In the genomic region with DNA sequence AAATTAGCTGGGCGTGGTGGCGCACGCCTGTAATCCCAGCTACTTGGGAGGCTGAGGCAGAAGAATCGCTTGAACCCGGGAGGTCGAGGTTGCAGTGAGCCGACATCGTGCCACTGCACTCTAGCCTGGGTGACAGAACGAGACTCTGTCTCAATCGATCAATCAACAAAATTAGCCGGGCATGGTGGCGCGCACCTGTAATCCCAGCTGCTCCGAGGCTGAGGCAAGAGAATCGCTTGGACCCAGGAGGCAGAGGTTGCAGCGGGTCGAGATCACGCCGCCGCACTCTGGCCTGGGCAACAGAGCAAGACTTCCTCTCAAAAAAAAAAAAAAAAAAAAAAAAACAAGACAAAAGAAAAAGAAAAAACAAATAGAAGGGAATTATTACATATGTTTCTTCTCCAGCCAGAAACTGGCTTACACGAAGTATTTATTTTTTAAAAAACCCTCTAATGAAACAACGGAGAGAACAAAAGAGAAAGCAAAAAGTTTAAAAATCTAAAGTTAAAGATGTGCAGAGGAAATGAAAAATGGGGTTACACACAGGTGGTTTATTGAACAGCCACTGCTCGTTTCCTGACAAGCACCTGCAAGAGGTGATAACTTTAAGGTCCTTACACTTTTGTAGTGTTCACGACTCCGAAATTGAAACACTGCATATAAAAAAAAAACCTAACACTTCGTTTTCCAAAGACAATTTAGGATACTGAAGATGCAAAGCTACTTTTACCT, we compare ENCODE assay signal across 8 cellular contexts. TPM values are rescaled to one million over a fixed set of nuclear protein-coding genes. Genes with fewer than 3 reads are reported as not detected.
DNase-seq lines count a peak whose midpoint lies in the region; ATAC-seq, FAIRE-seq and TF ChIP-seq lines count a peak whose summit lies in the region.

No MANE protein-coding gene starts in this region.

- H3K79me2 ChIP-seq in SU-DHL-6 (ENCODE audit: insufficient read depth, low read length) (peaks cover 56% of the 10 kb centered on the region), H1 (ENCODE audit: control insufficient read depth in 1 of 2, insufficient read depth in 2 of 2, low read length in 2 of 2) (peaks cover 4 to 15% of the 10 kb centered on the region in 2 experiments; a peak in 2 of 4 replicates)

- no peaks in the 10 kb centered on the region for H3K27me3 ChIP-seq in SU-DHL-6 (ENCODE audit: low read length)
- no peaks in the 10 kb centered on the region for H3K27me3 ChIP-seq in H1 (replicated peaks in 1 of 4; ENCODE audit: control insufficient read depth in 3 of 4, extremely low read depth in 1 of 4, insufficient read depth in 3 of 4, low read length in 3 of 4)
- H3K27me3 ChIP-seq in ovary: peaks cover 3% of the 10 kb centered on the region

- no peak overlapping the region for H3K23ac ChIP-seq in H1 (ENCODE audit: insufficient read length)

- WGBS in H1 (ENCODE audit: extremely low coverage in 1 of 2, insufficient coverage in 1 of 2, insufficient read length in 1 of 2, insufficient replicate concordance in 2 of 2, low coverage in 1 of 2, low lambda C conversion rate in 2 of 2, missing lambda C conversion rate in 1 of 2), 2 experiments: 93% methylated on average over 26 of the region's 26 CpGs; no CpG with 5 or more reads in 1 of the 2 experiments
- WGBS in ovary, 3 donors: 72 to 77% (median 73%) methylated on average over 26 of the region's 26 CpGs

- H4K20me1 ChIP-seq in SU-DHL-6 (ENCODE audit: low read depth, low read length) (no peaks in the 10 kb centered on the region), H1 (replicated peaks in 1 of 2; ENCODE audit: control insufficient read depth in 1 of 2, insufficient read depth in 2 of 2, low read length in 2 of 2) (no peaks in the 10 kb centered on the region)

- no peak overlapping the region for H3K14ac ChIP-seq in H1 (ENCODE audit: insufficient read length)

- H3K9ac ChIP-seq in SU-DHL-6 (ENCODE audit: low read length) (peak overlapping the region; percentile 98), H1 (replicated peaks in 1 of 4; ENCODE audit: extremely low read depth in 1 of 4, low read depth in 3 of 4, low read length in 3 of 4) (no peak overlapping the region)

- POLR2A ChIA-PET in H1 (lab: Charles Lee; ENCODE audit: partially characterized antibody): interaction anchor here (0.7 to 3.1 kb wide), 5 partner anchors 8 to 73 kb away, joined by 3 to 15 read pairs (median 4); no protein-coding TSS in a partner anchor

- no peak overlapping the region for H2BK5ac ChIP-seq in H1 (ENCODE audit: low read depth, low read length)

- TF ChIP-seq EP300 in H1 (IDR thresholded peaks at IDR 0.05; ENCODE audit: borderline replicate concordance in 1 of 2, low read depth in 2 of 2, low read length in 2 of 2) (no peak), ovary (IDR thresholded peaks at IDR 0.05) (no peak)

- no peak overlapping the region for H2BK120ac ChIP-seq in H1 (replicated peaks; ENCODE audit: low read depth, low read length)

- no peak overlapping the region for H2AK5ac ChIP-seq in H1 (ENCODE audit: low read depth, low read length)

- no peak overlapping the region for H4K91ac ChIP-seq in H1 (replicated peaks; ENCODE audit: insufficient read length, low read length)

- ATAC-seq in HG02623 (IDR thresholded peaks at IDR 0.05; ENCODE audit: unreplicated experiment) (no peak), HG03521 (IDR thresholded peaks at IDR 0.05; ENCODE audit: unreplicated experiment) (no peak)

- no peak for FAIRE-seq in GM12891 (lab: Jason Lieb, UNC)
- no peak for FAIRE-seq in H1 (lab: Jason Lieb, UNC)

- no peak overlapping the region for H2BK15ac ChIP-seq in H1 (ENCODE audit: low read length)

- peaks cover 36% of the 10 kb centered on the region for H3F3A ChIP-seq in SU-DHL-6 (ENCODE audit: insufficient read depth)

- H3K79me1 ChIP-seq in H1 (ENCODE audit: low read depth, low read length): no peaks in the 10 kb centered on the region; the same call in 1 of the 2 replicates

- H3K4me2 ChIP-seq in SU-DHL-6 (ENCODE audit: low read depth, low read length, poor library complexity, severe bottlenecking) (peak overlapping the region; percentile 94), H1 (ENCODE audit: insufficient read depth in 1 of 2, low read depth in 2 of 2, low read length in 2 of 2) (peak overlapping the region; percentile 62 to 72)

- H3K9me3 ChIP-seq in SU-DHL-6 (ENCODE audit: insufficient read depth, low read length) (no peaks in the 10 kb centered on the region), H1 (ENCODE audit: insufficient read depth in 2 of 2, low read depth in 1 of 2, low read length in 1 of 2) (no peaks in the 10 kb centered on the region), ovary (no peaks in the 10 kb centered on the region)

- no peak for DNase-seq in GM12891 (ENCODE audit: insufficient read length, low spot score)
- no peak for DNase-seq in H1 (ENCODE audit: low read depth in 1 of 2, low spot score in 2 of 2)
- DNase-seq in ovary: peak in 2 of 5 donors; percentile 18 to 22
- DNase-seq in kidney glomerular epithelial cell (lab: John Stamatoyannopoulos, UW): no peak
- DNase-seq in stimulated activated CD4-positive, alpha-beta T cell treated with anti-CD3 and anti-CD28 coated beads, Interleukin-2, amount 100 ng/mL, for 48 hours: no peak

- intact Hi-C loops in ovary (cut with DNase I): no loop called here

- TF ChIP-seq POLR2A in GM12891 (IDR thresholded peaks at IDR 0.05; ENCODE audit: low read depth, low read length): no peak
- no peak for TF ChIP-seq POLR2A in H1 (IDR thresholded peaks at IDR 0.05; ENCODE audit: control extremely low read depth in 1 of 2, low read depth in 2 of 2, low read length in 2 of 2)
- TF ChIP-seq POLR2A in ovary (IDR thresholded peaks at IDR 0.05): no peak

- TF ChIP-seq RAD21 in H1 (IDR thresholded peaks at IDR 0.05 in 1 of 2, conservative IDR thresholded peaks at IDR 0.05 in 1 of 2; ENCODE audit: low read depth in 2 of 2, low read length in 2 of 2): no peak

- H3K36me3 ChIP-seq in SU-DHL-6 (ENCODE audit: low read length): peaks cover 11% of the 10 kb centered on the region; the same call in 1 of the 2 replicates
- H3K36me3 ChIP-seq in H1 (ENCODE audit: control insufficient read depth in 2 of 4, insufficient read depth in 4 of 4, low read length in 3 of 4): peaks cover 0 to 7% (median 0%) of the 10 kb centered on the region in 4 experiments; a peak in 1 of 8 replicates
- no peaks in the 10 kb centered on the region for H3K36me3 ChIP-seq in ovary

- H4K8ac ChIP-seq in H1 (ENCODE audit: extremely low read depth, insufficient read depth, low read length): no peak overlapping the region

- no peak overlapping the region for H2BK12ac ChIP-seq in H1 (ENCODE audit: low read depth, low read length)

- H3K18ac ChIP-seq in H1 (ENCODE audit: extremely low read depth, low read length): no peak overlapping the region

- H3K4me1 ChIP-seq in H1 (replicated peaks in 1 of 4; ENCODE audit: control insufficient read depth in 3 of 4, insufficient read depth in 4 of 4, low read length in 3 of 4): peaks cover 0 to 5% (median 3%) of the 10 kb centered on the region in 4 experiments; a peak in 3 of 7 replicates
- peaks cover 3% of the 10 kb centered on the region for H3K4me1 ChIP-seq in ovary (ENCODE audit: insufficient read depth)

- H3K9me2 ChIP-seq in SU-DHL-6 (replicated peaks; ENCODE audit: insufficient read depth, low read length): no peaks in the 10 kb centered on the region

- no peaks in the 10 kb centered on the region for H3K23me2 ChIP-seq in H1 (ENCODE audit: low read depth, low read length)

- CTCF ChIA-PET in H1 (lab: Charles Lee; ENCODE audit: partially characterized antibody): interaction anchor here (0.6 to 3.2 kb wide), 4 partner anchors 29 to 102 kb away, joined by 3 to 9 read pairs (median 5); no protein-coding TSS in a partner anchor

- H3K56ac ChIP-seq in H1 (replicated peaks; ENCODE audit: insufficient read length, low read depth, low read length): no peak overlapping the region

- no peak overlapping the region for H4K5ac ChIP-seq in H1 (ENCODE audit: insufficient read length, low read depth, low read length)

- H2BK20ac ChIP-seq in H1 (ENCODE audit: low read length): no peak overlapping the region

- H3K27ac ChIP-seq in SU-DHL-6 (ENCODE audit: low read depth, low read length) (peak overlapping the region; percentile 96), H1 (ENCODE audit: low read depth, low read length) (no peak overlapping the region), ovary (no peak overlapping the region)

- TF ChIP-seq CTCF in SU-DHL-6 (IDR thresholded peaks at IDR 0.05; ENCODE audit: insufficient read depth, low read length, poor library complexity, severe bottlenecking): no peak
- no peak for TF ChIP-seq CTCF in H1 (IDR thresholded peaks at IDR 0.05; ENCODE audit: control extremely low read depth in 1 of 3, insufficient read depth in 1 of 3, low read depth in 1 of 3, low read length in 3 of 3)
- TF ChIP-seq CTCF in ovary (IDR thresholded peaks at IDR 0.05): no peak

- H3K4ac ChIP-seq in H1 (replicated peaks; ENCODE audit: insufficient read length, low read depth, low read length): no peak overlapping the region

- H3K4me3 ChIP-seq in SU-DHL-6 (ENCODE audit: insufficient read depth, low read length, poor library complexity, severe bottlenecking): peak overlapping the region; percentile 73
- peak overlapping the region; percentile 63 to 93 (median 79); a peak in 5 of 8 replicates for H3K4me3 ChIP-seq in H1 (ENCODE audit: extremely low read depth in 1 of 4, insufficient read depth in 2 of 4, low read depth in 3 of 4, low read length in 4 of 4)
- peak overlapping the region; percentile 77 for H3K4me3 ChIP-seq in ovary

- H2AFZ ChIP-seq in SU-DHL-6 (ENCODE audit: low read depth, low read length, severe bottlenecking) (no peak overlapping the region), H1 (ENCODE audit: low read length) (no peak overlapping the region)

RNA-seq across cellular contexts. Expression of a gene that starts 1.4 kb away (rescaled TPM):
- 12.5 TPM for polyA plus RNA-seq in GM12891 (2012; ENCODE audit: low read depth, missing spikeins)
- 28.6 and 31.7 TPM in 2 replicates for total RNA-seq in H1 (2021; fragmentation: NEBNext Ultra II Directional; extraction: Animal tissue kit (Norgen Biotek cat#: 25700))
- polyA plus RNA-seq in H1 (2011; rRNA removed): 7.4 and 7.7 TPM in 2 replicates
- 8.7 TPM for polyA plus RNA-seq in H1 (2011; cell fraction: cytosol; rRNA removed)
- polyA plus RNA-seq in H1 (2011; cell fraction: nucleus; rRNA removed): 15.1 TPM
- polyA plus RNA-seq in H1 (2012, experiment 1 of 2): 12.9 to 18.6 TPM (median 13.7 TPM) in 4 replicates
- 1.0 TPM for polyA plus RNA-seq in H1 (2012, experiment 2 of 2)
- 14.3 TPM for polyA plus RNA-seq in H1 (2013, experiment 1 of 2)
- polyA plus RNA-seq in H1 (2013, experiment 2 of 2): 13.9 TPM
- 33.8 and 43.6 TPM in 2 replicates for polyA minus RNA-seq in H1 (2011; rRNA and poly(A)+ RNA removed)
- 8.2 TPM for polyA minus RNA-seq in H1 (2011; cell fraction: cytosol; rRNA and poly(A)+ RNA removed)
- 23.0 TPM for polyA minus RNA-seq in H1 (2011; cell fraction: nucleus; rRNA and poly(A)+ RNA removed)
- total RNA-seq in ovary: 10 to 100 TPM; 16.8 to 40.0 (median 31.1) TPM
- polyA plus RNA-seq in ovary: 10 to 100 TPM; 10.9 to 37.1 TPM

RNA-seq across cellular contexts. Expression of a gene that starts 35.4 kb away (rescaled TPM):
- polyA plus RNA-seq in GM12891 (2012; ENCODE audit: low read depth, missing spikeins): 10.8 TPM
- total RNA-seq in H1 (2021; fragmentation: NEBNext Ultra II Directional; extraction: Animal tissue kit (Norgen Biotek cat#: 25700)): 45.9 and 47.4 TPM in 2 replicates
- polyA plus RNA-seq in H1 (2011; rRNA removed) (7.4 and 10.0 TPM in 2 replicates), ovary (10 to 100 TPM in 1 of 2 donors, 1 to 10 TPM in 1; 8.8 to 14.9 TPM)
- 12.3 TPM for polyA plus RNA-seq in H1 (2011; cell fraction: cytosol; rRNA removed)
- 12.7 TPM for polyA plus RNA-seq in H1 (2011; cell fraction: nucleus; rRNA removed)
- polyA plus RNA-seq in H1 (2012, experiment 1 of 2): 15.0 to 29.0 TPM (median 18.3 TPM) in 4 replicates
- 1.1 TPM for polyA plus RNA-seq in H1 (2012, experiment 2 of 2)
- 40.2 TPM for polyA plus RNA-seq in H1 (2013, experiment 1 of 2)
- polyA plus RNA-seq in H1 (2013, experiment 2 of 2): 41.0 TPM
- polyA minus RNA-seq in H1 (2011; rRNA and poly(A)+ RNA removed): 16.5 and 31.7 TPM in 2 replicates
- polyA minus RNA-seq in H1 (2011; cell fraction: cytosol; rRNA and poly(A)+ RNA removed): 7.0 TPM
- polyA minus RNA-seq in H1 (2011; cell fraction: nucleus; rRNA and poly(A)+ RNA removed): 29.2 TPM
- total RNA-seq in ovary: 10 to 100 TPM; 11.3 to 20.3 (median 19.6) TPM
